ENCODE assay signal across 2 cellular contexts in the genomic region with DNA sequence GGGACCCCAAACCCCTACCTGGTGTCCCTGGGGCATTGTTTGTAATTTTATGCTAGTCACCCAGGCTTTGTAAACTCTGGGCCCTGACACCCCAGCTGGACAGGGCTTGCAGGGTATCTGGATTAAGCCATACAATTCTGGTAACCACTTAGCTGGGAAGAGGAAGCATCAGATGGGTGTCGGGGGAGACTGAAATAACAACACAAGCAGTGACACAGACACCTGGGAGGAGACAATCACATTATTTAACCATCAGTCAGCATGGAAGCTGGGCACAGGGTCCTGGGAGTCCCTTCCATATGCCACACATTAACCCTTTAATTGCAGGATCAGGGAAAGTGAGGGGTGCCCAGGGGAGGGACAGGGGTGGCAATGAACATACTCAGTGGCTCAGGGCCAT.
TF ChIP-seq lines count a peak whose summit lies in the region.

No MANE protein-coding gene starts in this region.

TF ChIP-seq in SK-N-SH, 30 proteins besides CTCF, POLR2A, EP300 and RAD21 (continued from another document):
- TF ChIP-seq, protein P1, sequence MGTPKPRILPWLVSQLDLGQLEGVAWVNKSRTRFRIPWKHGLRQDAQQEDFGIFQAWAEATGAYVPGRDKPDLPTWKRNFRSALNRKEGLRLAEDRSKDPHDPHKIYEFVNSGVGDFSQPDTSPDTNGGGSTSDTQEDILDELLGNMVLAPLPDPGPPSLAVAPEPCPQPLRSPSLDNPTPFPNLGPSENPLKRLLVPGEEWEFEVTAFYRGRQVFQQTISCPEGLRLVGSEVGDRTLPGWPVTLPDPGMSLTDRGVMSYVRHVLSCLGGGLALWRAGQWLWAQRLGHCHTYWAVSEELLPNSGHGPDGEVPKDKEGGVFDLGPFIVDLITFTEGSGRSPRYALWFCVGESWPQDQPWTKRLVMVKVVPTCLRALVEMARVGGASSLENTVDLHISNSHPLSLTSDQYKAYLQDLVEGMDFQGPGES (IDR thresholded peaks at IDR 0.05; ENCODE audit: low read depth, low read length): no peak
- no peak for TF ChIP-seq SMC3 (IDR thresholded peaks at IDR 0.05; ENCODE audit: low read depth, low read length)
- TF ChIP-seq USF1 (IDR thresholded peaks at IDR 0.05; ENCODE audit: borderline replicate concordance, low read depth): no peak
- TF ChIP-seq GABPA (IDR thresholded peaks at IDR 0.05; ENCODE audit: low read depth): no peak
- TF ChIP-seq FOSL2 (IDR thresholded peaks at IDR 0.05; ENCODE audit: borderline replicate concordance, low read depth): no peak
TF ChIP-seq in SK-N-SH: peak in this region for 0.

TF ChIP-seq in SK-N-SH treated with all-trans-retinoic acid at 6 μM for 48 hours, 23 proteins besides CTCF, POLR2A, EP300 and RAD21 (continued from another document):
- no peak for TF ChIP-seq CREB5 (CRISPR knock-in tag; IDR thresholded peaks at IDR 0.05; ENCODE audit: low read depth)
- no peak for TF ChIP-seq ZFP3 (CRISPR knock-in tag; IDR thresholded peaks at IDR 0.05)
- TF ChIP-seq, protein P2, sequence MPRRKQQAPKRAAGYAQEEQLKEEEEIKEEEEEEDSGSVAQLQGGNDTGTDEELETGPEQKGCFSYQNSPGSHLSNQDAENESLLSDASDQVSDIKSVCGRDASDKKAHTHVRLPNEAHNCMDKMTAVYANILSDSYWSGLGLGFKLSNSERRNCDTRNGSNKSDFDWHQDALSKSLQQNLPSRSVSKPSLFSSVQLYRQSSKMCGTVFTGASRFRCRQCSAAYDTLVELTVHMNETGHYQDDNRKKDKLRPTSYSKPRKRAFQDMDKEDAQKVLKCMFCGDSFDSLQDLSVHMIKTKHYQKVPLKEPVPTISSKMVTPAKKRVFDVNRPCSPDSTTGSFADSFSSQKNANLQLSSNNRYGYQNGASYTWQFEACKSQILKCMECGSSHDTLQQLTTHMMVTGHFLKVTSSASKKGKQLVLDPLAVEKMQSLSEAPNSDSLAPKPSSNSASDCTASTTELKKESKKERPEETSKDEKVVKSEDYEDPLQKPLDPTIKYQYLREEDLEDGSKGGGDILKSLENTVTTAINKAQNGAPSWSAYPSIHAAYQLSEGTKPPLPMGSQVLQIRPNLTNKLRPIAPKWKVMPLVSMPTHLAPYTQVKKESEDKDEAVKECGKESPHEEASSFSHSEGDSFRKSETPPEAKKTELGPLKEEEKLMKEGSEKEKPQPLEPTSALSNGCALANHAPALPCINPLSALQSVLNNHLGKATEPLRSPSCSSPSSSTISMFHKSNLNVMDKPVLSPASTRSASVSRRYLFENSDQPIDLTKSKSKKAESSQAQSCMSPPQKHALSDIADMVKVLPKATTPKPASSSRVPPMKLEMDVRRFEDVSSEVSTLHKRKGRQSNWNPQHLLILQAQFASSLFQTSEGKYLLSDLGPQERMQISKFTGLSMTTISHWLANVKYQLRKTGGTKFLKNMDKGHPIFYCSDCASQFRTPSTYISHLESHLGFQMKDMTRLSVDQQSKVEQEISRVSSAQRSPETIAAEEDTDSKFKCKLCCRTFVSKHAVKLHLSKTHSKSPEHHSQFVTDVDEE (CRISPR knock-in tag; IDR thresholded peaks at IDR 0.05): no peak
- no peak for TF ChIP-seq OSR1 (CRISPR knock-in tag; IDR thresholded peaks at IDR 0.05)
- no peak for TF ChIP-seq TOX (CRISPR knock-in tag; IDR thresholded peaks at IDR 0.05; ENCODE audit: borderline replicate concordance)
- TF ChIP-seq ISL1 (CRISPR knock-in tag; IDR thresholded peaks at IDR 0.05): no peak
